In the genomic region with DNA sequence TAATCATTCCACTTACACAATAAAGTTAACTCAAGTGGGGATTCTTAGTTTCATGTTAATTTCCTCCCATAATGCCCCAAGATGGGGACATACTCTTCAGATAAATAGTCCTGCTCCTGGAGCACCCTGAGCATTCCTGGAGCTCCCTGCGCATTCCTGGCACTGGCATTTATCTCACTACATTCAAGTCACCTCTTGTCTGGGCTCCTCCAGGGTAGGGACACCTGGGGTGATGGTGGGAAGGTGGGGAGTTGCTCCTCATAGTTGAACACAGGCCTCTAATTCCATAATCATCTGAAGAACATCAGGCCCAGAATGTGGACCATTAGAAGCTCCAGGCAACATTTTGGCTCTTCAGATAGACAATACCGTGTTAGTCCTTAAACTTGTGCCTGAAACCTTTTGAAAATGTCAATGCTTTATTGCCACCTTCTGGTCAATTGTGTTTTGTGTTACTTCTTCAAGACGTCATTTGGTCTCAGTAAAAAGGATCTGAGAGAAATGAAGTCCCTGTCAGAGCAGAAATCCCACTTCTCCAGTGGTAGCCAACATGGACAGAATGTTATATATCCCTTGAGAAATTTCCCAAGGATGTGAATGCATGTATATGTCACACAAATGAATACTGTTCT, we compare ENCODE assay signal across 9 cellular contexts. TPM values are rescaled to one million over a fixed set of nuclear protein-coding genes. Genes with fewer than 3 reads are reported as not detected.
DNase-seq lines count a peak whose midpoint lies in the region; ATAC-seq, FAIRE-seq and TF ChIP-seq lines count a peak whose summit lies in the region.
"Had no signal": no experiment of that assay in that cellular context is flagged by ENCODE, and none has a peak within 500 bp of the region (broad histone marks: within the 10 kb centered on the region; RNA-seq: fewer than 3 reads in every experiment).

No MANE protein-coding gene starts in this region.

- intact Hi-C loops in posterior vena cava (cut with DNase I): loop anchor here in 1 of 2 donors (2.0 kb wide), 1 partner anchor 149 kb away; no protein-coding TSS in a partner anchor

- H3K4me3 ChIP-seq in BJ (ENCODE audit: low read depth, low read length) (no peak overlapping the region), hepatocyte (no peak overlapping the region)
- H3K4me3 ChIP-seq: upper lobe of left lung had no signal

- no peaks in the 10 kb centered on the region for H3K9me3 ChIP-seq in hepatocyte (ENCODE audit: low read depth)
- H3K9me3 ChIP-seq: upper lobe of left lung had no signal

- CTCF ChIA-PET in BJ (lab: Yijun Ruan, JAX): interaction anchor here (0.8 to 2.3 kb wide), 11 partner anchors 8 to 428 kb away, joined by 3 to 38 read pairs (median 3); no protein-coding TSS in a partner anchor

- H2AFZ ChIP-seq in hepatocyte: no peak overlapping the region

- WGBS in hepatocyte (ENCODE audit: low lambda C conversion rate, missing lambda C conversion rate): 34% methylated on average over 3 of the region's 3 CpGs

- TF ChIP-seq POLR2A in H54 (IDR thresholded peaks at IDR 0.05; ENCODE audit: low read depth, low read length): no peak

- no peaks in the 10 kb centered on the region for H3K4me1 ChIP-seq in hepatocyte (ENCODE audit: insufficient read depth)
- H3K4me1 ChIP-seq: upper lobe of left lung had no signal

- no peaks in the 10 kb centered on the region for H3K36me3 ChIP-seq in BJ (ENCODE audit: control insufficient read depth, insufficient read depth, low read length)
- no peaks in the 10 kb centered on the region for H3K36me3 ChIP-seq in hepatocyte (replicated peaks; ENCODE audit: insufficient read depth, low read depth)
- H3K36me3 ChIP-seq: upper lobe of left lung had no signal

- POLR2A ChIA-PET in BJ (lab: Charles Lee): no interaction called here

- H3K4me2 ChIP-seq in hepatocyte: no peak overlapping the region

- peak; percentile 17; the same call in 1 of the 2 replicates for TF ChIP-seq CTCF in BJ (IDR thresholded peaks at IDR 0.05; ENCODE audit: insufficient read depth, low read depth, low read length)
- TF ChIP-seq CTCF in hepatocyte (IDR thresholded peaks at IDR 0.05; ENCODE audit: poor library complexity): peak; percentile 55

- FAIRE-seq in H54 (lab: Jason Lieb, UNC): peak; percentile 71

- DNase-seq in BJ (ENCODE audit: low read depth) (peak; percentile 4), H54 (ENCODE audit: insufficient read length, low spot score) (no peak), SKM-1 (lab: John Stamatoyannopoulos, UW; ENCODE audit: unreplicated experiment) (peak; percentile 30), hepatocyte (ENCODE audit: low spot score) (peak; percentile 54), posterior vena cava (ENCODE audit: low spot score) (no peak), NCI-H187 treated with DMSO at 0.1 percent for 48 hours (lab: John Stamatoyannopoulos, UW) (no peak), GOT3 (lab: John Stamatoyannopoulos, UW) (no peak)
- DNase-seq: upper lobe of left lung had no signal

- no peak for ATAC-seq in GM21717 (IDR thresholded peaks at IDR 0.05; ENCODE audit: unreplicated experiment)

- no peaks in the 10 kb centered on the region for H3K79me2 ChIP-seq in hepatocyte

- no peaks in the 10 kb centered on the region for H4K20me1 ChIP-seq in hepatocyte (ENCODE audit: insufficient read depth, poor library complexity, severe bottlenecking)

- H3K27me3 ChIP-seq in BJ (ENCODE audit: control insufficient read depth, insufficient read depth, low read length): peaks cover 7% of the 10 kb centered on the region; the same call in 1 of the 2 replicates
- H3K27me3 ChIP-seq in hepatocyte: no peaks in the 10 kb centered on the region
- H3K27me3 ChIP-seq: upper lobe of left lung had no signal

- H3K27ac ChIP-seq in hepatocyte: no peak overlapping the region
- H3K27ac ChIP-seq: upper lobe of left lung had no signal

- H3K9me2 ChIP-seq in hepatocyte (replicated peaks; ENCODE audit: insufficient read depth): no peaks in the 10 kb centered on the region

RNA-seq across cellular contexts. Expression of a gene that starts 14.2 kb away (rescaled TPM):
- polyA plus RNA-seq in BJ (2011; rRNA removed): 8.3 and 14.4 TPM in 2 replicates
- polyA minus RNA-seq in BJ (2011; rRNA and poly(A)+ RNA removed): 5.7 and 7.5 TPM in 2 replicates
- total RNA-seq in hepatocyte: 30.1 and 32.0 TPM in 2 replicates
- polyA plus RNA-seq in hepatocyte: 17.3 and 22.1 TPM in 2 replicates
- total RNA-seq in posterior vena cava: 10 to 100 TPM; 16.0 to 17.6 TPM

Comparison
In these comparisons a context has a peak if more than half of its experiments do, and no peak if none do; other contexts are left out.
1. DNase-seq: peak in BJ (single experiment), SKM-1 (single experiment) and hepatocyte (single experiment); none in H54 (single experiment), posterior vena cava (single experiment), NCI-H187 treated with DMSO at 0.1 percent for 48 hours (single experiment) and GOT3 (single experiment).